Comparison of ENCODE assay signal across 19 cellular contexts in the genomic region with DNA sequence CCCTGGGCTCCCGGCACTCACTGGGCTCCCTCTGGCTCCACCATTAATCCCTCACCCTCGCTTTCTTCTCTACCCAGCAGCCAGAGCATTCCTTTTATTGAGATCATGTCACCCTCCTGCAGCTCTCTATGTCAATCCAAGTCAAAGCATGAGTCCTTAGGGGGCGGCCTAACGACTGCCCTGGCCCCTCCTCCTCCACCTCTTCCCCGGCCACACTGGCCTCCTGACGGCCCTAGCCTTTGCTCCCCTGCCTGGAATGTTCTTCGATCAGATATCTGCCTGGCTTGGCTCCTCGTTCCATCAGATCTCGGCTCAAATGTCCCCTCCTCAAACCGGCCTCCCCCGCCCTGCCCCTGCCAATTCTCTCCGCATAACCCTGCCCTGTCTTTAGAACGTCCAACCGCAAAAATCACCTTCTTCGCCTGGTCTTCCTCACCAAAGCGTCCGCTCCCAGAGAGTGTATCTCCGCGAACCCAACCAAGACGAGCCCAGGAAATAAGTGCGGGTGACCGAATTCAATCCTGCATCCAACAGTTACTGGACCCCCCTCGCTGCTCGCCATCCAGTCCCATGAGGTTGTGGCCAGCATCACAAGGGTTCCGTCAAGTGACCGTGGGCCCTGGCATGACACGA. TPM values are rescaled to one million over a fixed set of nuclear protein-coding genes. Genes with fewer than 3 reads are reported as not detected.
DNase-seq lines count a peak whose midpoint lies in the region; ATAC-seq, FAIRE-seq and TF ChIP-seq lines count a peak whose summit lies in the region.
"Had no signal": no experiment of that assay in that cellular context is flagged by ENCODE, and none has a peak within 500 bp of the region (broad histone marks: within the 10 kb centered on the region; RNA-seq: fewer than 3 reads in every experiment).

No MANE protein-coding gene starts in this region.

- no peaks in the 10 kb centered on the region for H3K36me3 Mint-ChIP-seq in central memory CD8-positive, alpha-beta T cell (ENCODE audit: insufficient read depth)
- peaks cover 2% of the 10 kb centered on the region for H3K36me3 Mint-ChIP-seq in mesothelial cell of epicardium
- H3K36me3 Mint-ChIP-seq: activated CD4-positive, alpha-beta memory T cell treated with anti-CD3 and anti-CD28 coated beads for 36 hours; CD4-positive, alpha-beta memory T cell had no signal

- H3K36me3 ChIP-seq in HepG2 (replicated peaks in 1 of 2; ENCODE audit: control insufficient read depth in 1 of 2, insufficient read depth in 2 of 2, low read length in 2 of 2), result no peaks in the 10 kb centered on the region
- no peaks in the 10 kb centered on the region for H3K36me3 ChIP-seq in right lobe of liver
- H3K36me3 ChIP-seq: adrenal gland, cardiac muscle cell had no signal

- H3K27ac ChIP-seq in HepG2 (ENCODE audit: extremely low read length, insufficient read depth, low read length) (no peak overlapping the region), right lobe of liver (no peak overlapping the region)
- H3K27ac ChIP-seq: adrenal gland, cardiac muscle cell had no signal

- H2AFZ ChIP-seq in HepG2 (ENCODE audit: low read length), result no peak overlapping the region

- H3K9ac ChIP-seq in HepG2 (ENCODE audit: insufficient read depth, low read depth, low read length), result no peak overlapping the region

- ATAC-seq in HepG2, result no peak
- ATAC-seq in right lobe of liver, result no peak
- no peak for ATAC-seq in central memory CD8-positive, alpha-beta T cell (replicated peaks; ENCODE audit: extremely low read depth, poor library complexity, severe bottlenecking)
- ATAC-seq in stimulated activated naive CD8-positive, alpha-beta T cell treated with anti-CD3 and anti-CD28 coated beads, Interleukin-15, amount 100 ng/mL, for 72 hours, result no peak

- DNase-seq in HepG2 (ENCODE audit: low spot score) (no peak), right lobe of liver (no peak), mesothelial cell of epicardium (ENCODE audit: low spot score in 2 of 2, unreplicated experiment in 2 of 2) (peak in 1 of 2 experiments; percentile 25), dermis blood vessel endothelial cell (no peak), NK-92 (lab: John Stamatoyannopoulos, UW; ENCODE audit: unreplicated experiment) (no peak)
- DNase-seq in central memory CD8-positive, alpha-beta T cell (ENCODE audit: low spot score in 2 of 2), result no peak
- no peak for DNase-seq in stimulated activated naive CD8-positive, alpha-beta T cell treated with anti-CD3 and anti-CD28 coated beads, Interleukin-15, amount 100 ng/mL, for 72 hours
- DNase-seq in stimulated activated CD4-positive, alpha-beta T cell treated with anti-CD3 and anti-CD28 coated beads, Interleukin-4, amount 100 ng/mL, for 4 hours, result no peak
- DNase-seq: activated CD4-positive, alpha-beta memory T cell treated with anti-CD3 and anti-CD28 coated beads for 36 hours; activated T-cell treated with anti-CD3 and anti-CD28 coated beads, Interleukin-2, amount 50 U/mL, for 24 hours; CD4-positive, alpha-beta memory T cell; DMS79; effector memory CD4-positive, alpha-beta T cell; retina; stimulated activated naive CD4-positive, alpha-beta T cell had no signal

- intact Hi-C loops in HepG2 (cut with micrococcal nuclease; ENCODE audit: unreplicated experiment), result no loop called here
- intact Hi-C loops in right lobe of liver (cut with DNase I), result loop anchor here in 1 of 2 donors (10.0 kb wide), 1 partner anchor 120 kb away; no protein-coding TSS in a partner anchor

- H3K4me3 ChIP-seq in HepG2 (replicated peaks in 1 of 3; ENCODE audit: insufficient read depth in 1 of 3, low read depth in 2 of 3, low read length in 3 of 3) (no peak overlapping the region), right lobe of liver (no peak overlapping the region)
- H3K4me3 ChIP-seq: adrenal gland, cardiac muscle cell had no signal

- H3K4me1 Mint-ChIP-seq in central memory CD8-positive, alpha-beta T cell, result peaks cover 5% of the 10 kb centered on the region
- H3K4me1 Mint-ChIP-seq in mesothelial cell of epicardium, result peaks cover 9% of the 10 kb centered on the region
- H3K4me1 Mint-ChIP-seq in stimulated activated naive CD8-positive, alpha-beta T cell treated with anti-CD3 and anti-CD28 coated beads, Interleukin-15, amount 100 ng/mL, for 72 hours, result peaks cover 6% of the 10 kb centered on the region

- H3K4me2 ChIP-seq in HepG2 (ENCODE audit: low read depth, low read length), result no peak overlapping the region

- no peak for TF ChIP-seq CTCF in HepG2 (CRISPR knock-in tag; IDR thresholded peaks at IDR 0.05)
- no peak for TF ChIP-seq CTCF in right lobe of liver (IDR thresholded peaks at IDR 0.05)
- no peak for TF ChIP-seq CTCF in mesothelial cell of epicardium (IDR thresholded peaks at IDR 0.05; ENCODE audit: unreplicated experiment)

- TF ChIP-seq RAD21 in HepG2 (CRISPR knock-in tag; IDR thresholded peaks at IDR 0.05), result no peak

- no peaks in the 10 kb centered on the region for H3K79me2 ChIP-seq in HepG2 (ENCODE audit: insufficient read depth, low read length)

- TF ChIP-seq EP300 in HepG2 (IDR thresholded peaks at IDR 0.05; ENCODE audit: low read depth in 2 of 2, low read length in 2 of 2) (no peak), HepG2 (CRISPR knock-in tag; IDR thresholded peaks at IDR 0.05; ENCODE audit: borderline replicate concordance) (no peak)

- CTCF ChIA-PET in HepG2 (lab: Yijun Ruan, JAX; ENCODE audit: low intra/inter-chr PET ratio, low total read pairs), result no interaction called here

- no TSS peak for BruUV-seq in HepG2 (replicated peaks; lab: Mats Ljungman, UMichigan)

- TF ChIP-seq POLR2A in HepG2 (IDR thresholded peaks at IDR 0.05; ENCODE audit: insufficient read depth in 1 of 2, low read depth in 2 of 2, low read length in 2 of 2) (no peak), right lobe of liver (IDR thresholded peaks at IDR 0.05) (no peak)

- no peak for FAIRE-seq in HepG2 (lab: Jason Lieb, UNC)

- H3K27ac Mint-ChIP-seq in central memory CD8-positive, alpha-beta T cell (ENCODE audit: low read depth), result no peak overlapping the region
- H3K27ac Mint-ChIP-seq in mesothelial cell of epicardium, result no peak overlapping the region
- no peak overlapping the region for H3K27ac Mint-ChIP-seq in stimulated activated naive CD8-positive, alpha-beta T cell treated with anti-CD3 and anti-CD28 coated beads, Interleukin-15, amount 100 ng/mL, for 72 hours
- H3K27ac Mint-ChIP-seq: activated CD4-positive, alpha-beta memory T cell treated with anti-CD3 and anti-CD28 coated beads for 36 hours; activated T-cell treated with anti-CD3 and anti-CD28 coated beads, Interleukin-2, amount 50 U/mL, for 24 hours had no signal

- POLR2A ChIA-PET in HepG2 (lab: Yijun Ruan, JAX), result no interaction called here

- H4K20me1 ChIP-seq in HepG2 (ENCODE audit: insufficient read depth, low read length), result no peaks in the 10 kb centered on the region

- peaks cover 26% of the 10 kb centered on the region for H3K27me3 Mint-ChIP-seq in central memory CD8-positive, alpha-beta T cell
- H3K27me3 Mint-ChIP-seq in mesothelial cell of epicardium (ENCODE audit: low read depth), result peaks cover 26% of the 10 kb centered on the region
- peaks cover 30% of the 10 kb centered on the region for H3K27me3 Mint-ChIP-seq in stimulated activated naive CD8-positive, alpha-beta T cell treated with anti-CD3 and anti-CD28 coated beads, Interleukin-15, amount 100 ng/mL, for 72 hours

- in situ Hi-C loops in HepG2 (cut with HindIII; ENCODE audit: extremely low pct_ligation_motif_present, low pct_unique_long_range_greater_than_20kb), result loop anchor here (25.0 kb wide), 1 partner anchor 712 kb away; no protein-coding TSS in a partner anchor

- 88% methylated on average over 25 of the region's 27 CpGs for WGBS in HepG2 (ENCODE audit: low lambda C conversion rate)
- 63% methylated on average over 22 of the region's 27 CpGs for WGBS in right lobe of liver (ENCODE audit: insufficient coverage, low coverage, low lambda C conversion rate, missing lambda C conversion rate)

- H3K9me3 ChIP-seq in HepG2 (ENCODE audit: low read length), result no peaks in the 10 kb centered on the region
- no peaks in the 10 kb centered on the region for H3K9me3 ChIP-seq in right lobe of liver
- H3K9me3 ChIP-seq: adrenal gland had no signal

- H3K4me1 ChIP-seq in HepG2 (ENCODE audit: insufficient read depth, low read length), result peaks cover 57% of the 10 kb centered on the region
- no peaks in the 10 kb centered on the region for H3K4me1 ChIP-seq in right lobe of liver
- H3K4me1 ChIP-seq: adrenal gland had no signal

- H3K9me3 Mint-ChIP-seq in central memory CD8-positive, alpha-beta T cell, result no peaks in the 10 kb centered on the region
- peaks cover 3% of the 10 kb centered on the region for H3K9me3 Mint-ChIP-seq in mesothelial cell of epicardium
- H3K9me3 Mint-ChIP-seq in stimulated activated naive CD8-positive, alpha-beta T cell treated with anti-CD3 and anti-CD28 coated beads, Interleukin-15, amount 100 ng/mL, for 72 hours, result no peaks in the 10 kb centered on the region
- H3K9me3 Mint-ChIP-seq: activated CD4-positive, alpha-beta memory T cell treated with anti-CD3 and anti-CD28 coated beads for 36 hours; activated T-cell treated with anti-CD3 and anti-CD28 coated beads, Interleukin-2, amount 50 U/mL, for 24 hours; CD4-positive, alpha-beta memory T cell had no signal

- H3K27me3 ChIP-seq in HepG2 (ENCODE audit: control insufficient read depth in 1 of 2, insufficient read depth in 2 of 2, low read length in 2 of 2) (no peaks in the 10 kb centered on the region), right lobe of liver (no peaks in the 10 kb centered on the region)
- H3K27me3 ChIP-seq: cardiac muscle cell had no signal

- peak overlapping the region; percentile 32 for H3K4me3 Mint-ChIP-seq in central memory CD8-positive, alpha-beta T cell
- H3K4me3 Mint-ChIP-seq in mesothelial cell of epicardium, result peak overlapping the region; percentile 39
- H3K4me3 Mint-ChIP-seq in stimulated activated naive CD8-positive, alpha-beta T cell treated with anti-CD3 and anti-CD28 coated beads, Interleukin-15, amount 100 ng/mL, for 72 hours, result peak overlapping the region; percentile 52 to 59
- H3K4me3 Mint-ChIP-seq: activated CD4-positive, alpha-beta memory T cell treated with anti-CD3 and anti-CD28 coated beads for 36 hours; activated T-cell treated with anti-CD3 and anti-CD28 coated beads, Interleukin-2, amount 50 U/mL, for 24 hours had no signal

RNA-seq across cellular contexts. Expression of a gene that starts 0.7 kb away (rescaled TPM):
- total RNA-seq in HepG2 (2016; rRNA removed; fragmentation: Illumina TruSeq; extraction: Trizol) (not detected in 2 replicates), right lobe of liver (under 1 TPM in 1 of 6 experiments, not detected in 5; 0.86 TPM), mesothelial cell of epicardium (28.2 to 35.1 TPM (median 28.5 TPM) in 3 replicates), dermis blood vessel endothelial cell (not detected in 2 replicates)
- total RNA-seq in HepG2 (2016; cell fraction: cytosol; rRNA removed; fragmentation: Illumina TruSeq; extraction: Trizol; ENCODE audit: low read depth), result not detected in 2 replicates
- total RNA-seq in HepG2 (2016; cell fraction: insoluble cytoplasmic fraction; rRNA removed; fragmentation: Illumina TruSeq; extraction: Trizol), result not detected in 2 replicates
- not detected in 2 replicates for total RNA-seq in HepG2 (2016; cell fraction: membrane; rRNA removed; fragmentation: Illumina TruSeq; extraction: Trizol)
- not detected in 2 replicates for total RNA-seq in HepG2 (2016; cell fraction: nucleus; rRNA removed; fragmentation: Illumina TruSeq; extraction: Trizol)
- polyA plus RNA-seq in HepG2 (2011; rRNA removed), result 33.1 and 55.3 TPM in 2 replicates
- polyA plus RNA-seq in HepG2 (2011; cell fraction: cytosol; rRNA removed), result 25.3 and 25.4 TPM in 2 replicates
- polyA plus RNA-seq in HepG2 (2011; cell fraction: nucleus; rRNA removed), result 294 and 322 TPM in 2 replicates
- polyA plus RNA-seq in HepG2 (2012), result 32.4 and 45.3 TPM in 2 replicates
- 0.12 TPM in 1 of 2 replicates, not detected in the other for polyA plus RNA-seq in HepG2 (2016; cell fraction: cytosol; fragmentation: Illumina TruSeq; extraction: Trizol; ENCODE audit: low read depth)
- polyA plus RNA-seq in HepG2 (2016; cell fraction: insoluble cytoplasmic fraction; fragmentation: Illumina TruSeq; extraction: Trizol; ENCODE audit: low read depth), result not detected in 2 replicates
- not detected in 2 replicates for polyA plus RNA-seq in HepG2 (2016; cell fraction: membrane; fragmentation: Illumina TruSeq; extraction: Trizol; ENCODE audit: low read depth)
- polyA plus RNA-seq in HepG2 (2016; cell fraction: nucleus; fragmentation: Illumina TruSeq; extraction: Trizol; ENCODE audit: insufficient read depth, low read depth), result 1.2 TPM in 1 of 2 replicates, not detected in the other
- 0.91 and 21.5 TPM in 2 replicates for polyA minus RNA-seq in HepG2 (2011; rRNA and poly(A)+ RNA removed; ENCODE audit: low replicate concordance)
- polyA minus RNA-seq in HepG2 (2011; cell fraction: cytosol; rRNA and poly(A)+ RNA removed), result 8.9 and 13.2 TPM in 2 replicates
- 42.2 and 53.6 TPM in 2 replicates for polyA minus RNA-seq in HepG2 (2011; cell fraction: nucleus; rRNA and poly(A)+ RNA removed)
- total RNA-seq: CD4-positive, alpha-beta memory T cell; lung microvascular endothelial cell; MCF 10A had no signal
- polyA plus RNA-seq: CD4-positive, alpha-beta memory T cell had no signal

RNA-seq across cellular contexts. Expression of a gene that starts 13.4 kb away (rescaled TPM):
- total RNA-seq in HepG2 (2016; rRNA removed; fragmentation: Illumina TruSeq; extraction: Trizol), result 9.0 and 13.9 TPM in 2 replicates
- 5.6 and 6.3 TPM in 2 replicates for total RNA-seq in HepG2 (2016; cell fraction: cytosol; rRNA removed; fragmentation: Illumina TruSeq; extraction: Trizol; ENCODE audit: low read depth)
- 8.6 and 16.2 TPM in 2 replicates for total RNA-seq in HepG2 (2016; cell fraction: insoluble cytoplasmic fraction; rRNA removed; fragmentation: Illumina TruSeq; extraction: Trizol)
- total RNA-seq in HepG2 (2016; cell fraction: membrane; rRNA removed; fragmentation: Illumina TruSeq; extraction: Trizol), result 22.0 and 22.3 TPM in 2 replicates
- total RNA-seq in HepG2 (2016; cell fraction: nucleus; rRNA removed; fragmentation: Illumina TruSeq; extraction: Trizol), result 11.0 and 18.5 TPM in 2 replicates
- 176 and 264 TPM in 2 replicates for polyA plus RNA-seq in HepG2 (2011; rRNA removed)
- polyA plus RNA-seq in HepG2 (2011; cell fraction: cytosol; rRNA removed), result 196 and 214 TPM in 2 replicates
- polyA plus RNA-seq in HepG2 (2011; cell fraction: nucleus; rRNA removed), result 723 and 745 TPM in 2 replicates
- 356 and 405 TPM in 2 replicates for polyA plus RNA-seq in HepG2 (2012)
- 10.4 and 12.7 TPM in 2 replicates for polyA plus RNA-seq in HepG2 (2016; cell fraction: cytosol; fragmentation: Illumina TruSeq; extraction: Trizol; ENCODE audit: low read depth)
- polyA plus RNA-seq in HepG2 (2016; cell fraction: insoluble cytoplasmic fraction; fragmentation: Illumina TruSeq; extraction: Trizol; ENCODE audit: low read depth), result 19.8 and 27.0 TPM in 2 replicates
- polyA plus RNA-seq in HepG2 (2016; cell fraction: membrane; fragmentation: Illumina TruSeq; extraction: Trizol; ENCODE audit: low read depth), result 35.0 and 35.9 TPM in 2 replicates
- polyA plus RNA-seq in HepG2 (2016; cell fraction: nucleus; fragmentation: Illumina TruSeq; extraction: Trizol; ENCODE audit: insufficient read depth, low read depth), result 58.3 and 60.5 TPM in 2 replicates
- 85.4 and 544 TPM in 2 replicates for polyA minus RNA-seq in HepG2 (2011; rRNA and poly(A)+ RNA removed; ENCODE audit: low replicate concordance)
- 145 and 181 TPM in 2 replicates for polyA minus RNA-seq in HepG2 (2011; cell fraction: cytosol; rRNA and poly(A)+ RNA removed)
- 106 and 150 TPM in 2 replicates for polyA minus RNA-seq in HepG2 (2011; cell fraction: nucleus; rRNA and poly(A)+ RNA removed)
- total RNA-seq in right lobe of liver, result 1 to 10 TPM; 1.6 to 9.2 (median 2.9) TPM
- 65.3 to 68.0 TPM (median 65.6 TPM) in 3 replicates for total RNA-seq in mesothelial cell of epicardium
- total RNA-seq in dermis blood vessel endothelial cell, result 3.3 and 4.6 TPM in 2 replicates

RNA-seq across cellular contexts. Expression of a gene that starts 27.3 kb away (rescaled TPM):
- total RNA-seq in HepG2 (2016; rRNA removed; fragmentation: Illumina TruSeq; extraction: Trizol) (357 and 435 TPM in 2 replicates), right lobe of liver (1 to 10 TPM in 2 of 6 experiments, under 1 TPM in 4; 0.33 to 3.9 (median 0.69) TPM), mesothelial cell of epicardium (3.5 to 4.2 TPM (median 3.7 TPM) in 3 replicates), dermis blood vessel endothelial cell (0.05 and 0.17 TPM in 2 replicates)
- 183 and 202 TPM in 2 replicates for total RNA-seq in HepG2 (2016; cell fraction: cytosol; rRNA removed; fragmentation: Illumina TruSeq; extraction: Trizol; ENCODE audit: low read depth)
- 332 and 447 TPM in 2 replicates for total RNA-seq in HepG2 (2016; cell fraction: insoluble cytoplasmic fraction; rRNA removed; fragmentation: Illumina TruSeq; extraction: Trizol)
- 386 and 448 TPM in 2 replicates for total RNA-seq in HepG2 (2016; cell fraction: membrane; rRNA removed; fragmentation: Illumina TruSeq; extraction: Trizol)
- 159 and 193 TPM in 2 replicates for total RNA-seq in HepG2 (2016; cell fraction: nucleus; rRNA removed; fragmentation: Illumina TruSeq; extraction: Trizol)
- polyA plus RNA-seq in HepG2 (2011; rRNA removed), result 235 and 335 TPM in 2 replicates
- 239 and 294 TPM in 2 replicates for polyA plus RNA-seq in HepG2 (2011; cell fraction: cytosol; rRNA removed)
- polyA plus RNA-seq in HepG2 (2011; cell fraction: nucleus; rRNA removed), result 263 and 279 TPM in 2 replicates
- 173 and 253 TPM in 2 replicates for polyA plus RNA-seq in HepG2 (2012)
- 162 and 174 TPM in 2 replicates for polyA plus RNA-seq in HepG2 (2016; cell fraction: cytosol; fragmentation: Illumina TruSeq; extraction: Trizol; ENCODE audit: low read depth)
- 322 and 341 TPM in 2 replicates for polyA plus RNA-seq in HepG2 (2016; cell fraction: insoluble cytoplasmic fraction; fragmentation: Illumina TruSeq; extraction: Trizol; ENCODE audit: low read depth)
- polyA plus RNA-seq in HepG2 (2016; cell fraction: membrane; fragmentation: Illumina TruSeq; extraction: Trizol; ENCODE audit: low read depth), result 301 and 303 TPM in 2 replicates
- polyA plus RNA-seq in HepG2 (2016; cell fraction: nucleus; fragmentation: Illumina TruSeq; extraction: Trizol; ENCODE audit: insufficient read depth, low read depth), result 275 and 284 TPM in 2 replicates
- 22.4 and 433 TPM in 2 replicates for polyA minus RNA-seq in HepG2 (2011; rRNA and poly(A)+ RNA removed; ENCODE audit: low replicate concordance)
- polyA minus RNA-seq in HepG2 (2011; cell fraction: cytosol; rRNA and poly(A)+ RNA removed), result 192 and 199 TPM in 2 replicates
- polyA minus RNA-seq in HepG2 (2011; cell fraction: nucleus; rRNA and poly(A)+ RNA removed), result 54.5 and 60.7 TPM in 2 replicates
- total RNA-seq: CD4-positive, alpha-beta memory T cell; MCF 10A had no signal
- polyA plus RNA-seq: adrenal gland; CD4-positive, alpha-beta memory T cell had no signal

RNA-seq across cellular contexts. Expression of a gene that starts 49.9 kb away (rescaled TPM):
- total RNA-seq in HepG2 (2016; rRNA removed; fragmentation: Illumina TruSeq; extraction: Trizol) (101 and 178 TPM in 2 replicates), right lobe of liver (100 to 1,000 TPM; 100 to 126 (median 107) TPM), mesothelial cell of epicardium (116 to 121 TPM (median 118 TPM) in 3 replicates), dermis blood vessel endothelial cell (303 and 321 TPM in 2 replicates)
- total RNA-seq in HepG2 (2016; cell fraction: cytosol; rRNA removed; fragmentation: Illumina TruSeq; extraction: Trizol; ENCODE audit: low read depth), result 102 and 117 TPM in 2 replicates
- total RNA-seq in HepG2 (2016; cell fraction: insoluble cytoplasmic fraction; rRNA removed; fragmentation: Illumina TruSeq; extraction: Trizol), result 101 and 181 TPM in 2 replicates
- 109 and 120 TPM in 2 replicates for total RNA-seq in HepG2 (2016; cell fraction: membrane; rRNA removed; fragmentation: Illumina TruSeq; extraction: Trizol)
- 130 and 143 TPM in 2 replicates for total RNA-seq in HepG2 (2016; cell fraction: nucleus; rRNA removed; fragmentation: Illumina TruSeq; extraction: Trizol)
- polyA plus RNA-seq in HepG2 (2011; rRNA removed), result 139 and 155 TPM in 2 replicates
- 152 and 160 TPM in 2 replicates for polyA plus RNA-seq in HepG2 (2011; cell fraction: cytosol; rRNA removed)
- polyA plus RNA-seq in HepG2 (2011; cell fraction: nucleus; rRNA removed), result 78.1 and 93.1 TPM in 2 replicates
- polyA plus RNA-seq in HepG2 (2012), result 231 and 288 TPM in 2 replicates
- 105 and 124 TPM in 2 replicates for polyA plus RNA-seq in HepG2 (2016; cell fraction: cytosol; fragmentation: Illumina TruSeq; extraction: Trizol; ENCODE audit: low read depth)
- polyA plus RNA-seq in HepG2 (2016; cell fraction: insoluble cytoplasmic fraction; fragmentation: Illumina TruSeq; extraction: Trizol; ENCODE audit: low read depth), result 93.2 and 96.9 TPM in 2 replicates
- 94.8 and 109 TPM in 2 replicates for polyA plus RNA-seq in HepG2 (2016; cell fraction: membrane; fragmentation: Illumina TruSeq; extraction: Trizol; ENCODE audit: low read depth)
- polyA plus RNA-seq in HepG2 (2016; cell fraction: nucleus; fragmentation: Illumina TruSeq; extraction: Trizol; ENCODE audit: insufficient read depth, low read depth), result 219 and 236 TPM in 2 replicates
- 297 and 320 TPM in 2 replicates for polyA minus RNA-seq in HepG2 (2011; rRNA and poly(A)+ RNA removed; ENCODE audit: low replicate concordance)
- 61.3 and 65.4 TPM in 2 replicates for polyA minus RNA-seq in HepG2 (2011; cell fraction: cytosol; rRNA and poly(A)+ RNA removed)
- polyA minus RNA-seq in HepG2 (2011; cell fraction: nucleus; rRNA and poly(A)+ RNA removed), result 46.2 and 58.7 TPM in 2 replicates

RNA-seq across cellular contexts. Expression of a gene that starts 50.3 kb away (rescaled TPM):
- total RNA-seq in HepG2 (2016; rRNA removed; fragmentation: Illumina TruSeq; extraction: Trizol) (10.1 and 15.9 TPM in 2 replicates), right lobe of liver (10 to 100 TPM in 4 of 6 experiments, 1 to 10 TPM in 2; 8.0 to 20.8 (median 10.9) TPM), mesothelial cell of epicardium (15.4 to 18.3 TPM (median 15.4 TPM) in 3 replicates), dermis blood vessel endothelial cell (10.0 and 16.6 TPM in 2 replicates)
- 1.6 and 2.0 TPM in 2 replicates for total RNA-seq in HepG2 (2016; cell fraction: cytosol; rRNA removed; fragmentation: Illumina TruSeq; extraction: Trizol; ENCODE audit: low read depth)
- total RNA-seq in HepG2 (2016; cell fraction: insoluble cytoplasmic fraction; rRNA removed; fragmentation: Illumina TruSeq; extraction: Trizol), result 9.1 and 16.2 TPM in 2 replicates
- 5.1 and 7.8 TPM in 2 replicates for total RNA-seq in HepG2 (2016; cell fraction: membrane; rRNA removed; fragmentation: Illumina TruSeq; extraction: Trizol)
- total RNA-seq in HepG2 (2016; cell fraction: nucleus; rRNA removed; fragmentation: Illumina TruSeq; extraction: Trizol), result 14.6 and 18.2 TPM in 2 replicates
- 11.4 and 15.4 TPM in 2 replicates for polyA plus RNA-seq in HepG2 (2011; rRNA removed)
- 7.2 and 9.7 TPM in 2 replicates for polyA plus RNA-seq in HepG2 (2011; cell fraction: cytosol; rRNA removed)
- polyA plus RNA-seq in HepG2 (2011; cell fraction: nucleus; rRNA removed), result 50.2 and 59.9 TPM in 2 replicates
- 19.7 and 23.2 TPM in 2 replicates for polyA plus RNA-seq in HepG2 (2012)
- 2.1 and 2.2 TPM in 2 replicates for polyA plus RNA-seq in HepG2 (2016; cell fraction: cytosol; fragmentation: Illumina TruSeq; extraction: Trizol; ENCODE audit: low read depth)
- polyA plus RNA-seq in HepG2 (2016; cell fraction: insoluble cytoplasmic fraction; fragmentation: Illumina TruSeq; extraction: Trizol; ENCODE audit: low read depth), result 8.6 and 12.6 TPM in 2 replicates
- polyA plus RNA-seq in HepG2 (2016; cell fraction: membrane; fragmentation: Illumina TruSeq; extraction: Trizol; ENCODE audit: low read depth), result 4.3 and 5.1 TPM in 2 replicates
- polyA plus RNA-seq in HepG2 (2016; cell fraction: nucleus; fragmentation: Illumina TruSeq; extraction: Trizol; ENCODE audit: insufficient read depth, low read depth), result 34.6 and 36.9 TPM in 2 replicates
- polyA minus RNA-seq in HepG2 (2011; rRNA and poly(A)+ RNA removed; ENCODE audit: low replicate concordance), result 25.4 and 48.9 TPM in 2 replicates
- polyA minus RNA-seq in HepG2 (2011; cell fraction: cytosol; rRNA and poly(A)+ RNA removed), result 19.4 and 20.9 TPM in 2 replicates
- 25.5 and 30.1 TPM in 2 replicates for polyA minus RNA-seq in HepG2 (2011; cell fraction: nucleus; rRNA and poly(A)+ RNA removed)

Comparison
In these comparisons a context has a peak if more than half of its experiments do, and no peak if none do; other contexts are left out.
1. RNA of a gene that starts 27.3 kb away (total RNA-seq): 159 to 448 TPM in HepG2; 3.5 to 4.2 TPM in mesothelial cell of epicardium, 0.33 to 3.9 TPM in right lobe of liver and 0.05 to 0.17 TPM in dermis blood vessel endothelial cell; every median in the first group is over 10 times any median in the second.
2. RNA of a gene that starts 0.7 kb away (total RNA-seq): 28.2 to 35.1 TPM in mesothelial cell of epicardium; not detected in HepG2, 0.86 TPM in right lobe of liver and not detected in dermis blood vessel endothelial cell; every median in the first group is over 10 times any median in the second.
3. Peak in every context shown above with its lines, with median percentiles within 50 percentile points of each other: H3K4me3 Mint-ChIP-seq.